ENCODE assay signal across 33 cellular contexts in genomic region chr4:20046179-20046578, GRCh38.
"Had no signal": no experiment of that assay in that cellular context is flagged by ENCODE, and none has a peak within 500 bp of the region (broad histone marks: within the 10 kb centered on the region; RNA-seq: fewer than 3 reads in every experiment).

No MANE protein-coding gene starts in this region.

- ATAC-seq: activated T-cell treated with anti-CD3 and anti-CD28 coated beads, Interleukin-2, amount 50 U/mL, for 72 hours; activated T-helper 17 cell treated with anti-CD3 and anti-CD28 coated beads, Interleukin-2, amount 50 U/mL, for 72 hours; Panc1; SK-N-SH treated with all-trans-retinoic acid at 6 μM for 48 hours had no signal

- H3K27ac Mint-ChIP-seq: activated B cell treated with CpG ODN at 0.5 μM for 24 hours; activated CD4-positive, alpha-beta memory T cell treated with anti-CD3 and anti-CD28 coated beads, Interleukin-2, amount 10 ng/mL, durations not matched to agents 7 days and 5 days; activated naive CD8-positive, alpha-beta T cell treated with anti-CD3 and anti-CD28 coated beads for 36 hours; activated T-cell treated with anti-CD3 and anti-CD28 coated beads, Interleukin-2, amount 50 U/mL, for 72 hours; activated T-helper 17 cell treated with anti-CD3 and anti-CD28 coated beads, Interleukin-2, amount 50 U/mL, for 72 hours had no signal

- H3K9me3 Mint-ChIP-seq: activated B cell treated with CpG ODN at 0.5 μM for 24 hours had no signal

- H3K27me3 Mint-ChIP-seq: activated B cell treated with CpG ODN at 0.5 μM for 24 hours; activated CD4-positive, alpha-beta memory T cell treated with anti-CD3 and anti-CD28 coated beads, Interleukin-2, amount 10 ng/mL, durations not matched to agents 7 days and 5 days; activated naive CD8-positive, alpha-beta T cell treated with anti-CD3 and anti-CD28 coated beads for 36 hours; activated T-helper 17 cell treated with anti-CD3 and anti-CD28 coated beads, Interleukin-2, amount 50 U/mL, for 72 hours had no signal

- DNase-seq: activated B cell treated with CpG ODN at 0.5 μM for 24 hours; activated CD4-positive, alpha-beta memory T cell treated with anti-CD3 and anti-CD28 coated beads, Interleukin-2, amount 10 ng/mL, durations not matched to agents 7 days and 5 days; activated CD4-positive, alpha-beta T cell treated with anti-CD3 and anti-CD28 coated beads for 48 hours; activated CD4-positive, CD25-positive, alpha-beta regulatory T cell treated with anti-CD3 and anti-CD28 coated beads, Interleukin-2, amount 50 U/mL, for 72 hours; activated effector memory CD4-positive, alpha-beta T cell treated with anti-CD3 and anti-CD28 coated beads, Interleukin-2, amount 50 U/mL, for 16 hours; activated naive CD4-positive, alpha-beta T cell; activated naive CD4-positive, alpha-beta T cell treated with anti-CD3 and anti-CD28 coated beads, Interleukin-2, amount 50 U/mL, for 16 hours; activated naive CD8-positive, alpha-beta T cell treated with anti-CD3 and anti-CD28 coated beads for 36 hours; activated T-cell treated with anti-CD3 and anti-CD28 coated beads, Interleukin-2, amount 50 U/mL, for 1 hour; activated T-cell treated with anti-CD3 and anti-CD28 coated beads, Interleukin-2, amount 50 U/mL, for 72 hours; amygdala; cerebellar nuclear complex; Kasumi-1; MG63; NCI-H1048; NCI-H1105 treated with DMSO at 0.1 percent for 48 hours; NCI-H1436; NCI-H1694; NCI-H1930; NCI-H2081 treated with DMSO at 0.1 percent for 48 hours; NCI-H345; NCI-H524 treated with DMSO at 0.1 percent for 48 hours; SHP77; SJCRH30; T-helper 1 cell; T-helper 2 cell; T-helper 9 cell had no signal

- H3K36me3 Mint-ChIP-seq: activated naive CD8-positive, alpha-beta T cell treated with anti-CD3 and anti-CD28 coated beads for 36 hours had no signal

- H3K4me1 ChIP-seq: ascending aorta, SJCRH30 had no signal

- H3K27ac ChIP-seq: ascending aorta, breast epithelium, SJCRH30, VCaP had no signal

- H3K9me3 ChIP-seq: ascending aorta, breast epithelium, MG63, SJCRH30 had no signal

- H3K4me3 Mint-ChIP-seq: activated B cell treated with CpG ODN at 0.5 μM for 24 hours; activated CD4-positive, alpha-beta memory T cell treated with anti-CD3 and anti-CD28 coated beads, Interleukin-2, amount 10 ng/mL, durations not matched to agents 7 days and 5 days; activated naive CD8-positive, alpha-beta T cell treated with anti-CD3 and anti-CD28 coated beads for 36 hours; activated T-cell treated with anti-CD3 and anti-CD28 coated beads, Interleukin-2, amount 50 U/mL, for 72 hours; activated T-helper 17 cell treated with anti-CD3 and anti-CD28 coated beads, Interleukin-2, amount 50 U/mL, for 72 hours had no signal

- H3K27me3 ChIP-seq: ascending aorta, breast epithelium, MG63, SJCRH30 had no signal

- H3K4me1 Mint-ChIP-seq: activated B cell treated with CpG ODN at 0.5 μM for 24 hours; activated CD4-positive, alpha-beta memory T cell treated with anti-CD3 and anti-CD28 coated beads, Interleukin-2, amount 10 ng/mL, durations not matched to agents 7 days and 5 days; activated naive CD8-positive, alpha-beta T cell treated with anti-CD3 and anti-CD28 coated beads for 36 hours; activated T-helper 17 cell treated with anti-CD3 and anti-CD28 coated beads, Interleukin-2, amount 50 U/mL, for 72 hours had no signal

- H3K4me3 ChIP-seq: ascending aorta, breast epithelium, MG63, SJCRH30 had no signal

- H3K36me3 ChIP-seq: ascending aorta, breast epithelium, MG63, SJCRH30 had no signal
